Comparison of ENCODE assay signal across 22 cellular contexts in genomic region chr22:25511725-25512124, GRCh38.
"Had no signal": no experiment of that assay in that cellular context is flagged by ENCODE, and none has a peak within 500 bp of the region (broad histone marks: within the 10 kb centered on the region; RNA-seq: fewer than 3 reads in every experiment).

No MANE protein-coding gene starts in this region.

- H3K4me1 ChIP-seq: colonic mucosa, foreskin keratinocyte, heart right ventricle, left lung, lower lobe of right lung had no signal

- FAIRE-seq: endometrium, frontal cortex, islet of Langerhans, keratinocyte had no signal

- H3K27me3 ChIP-seq: colonic mucosa, esophagus muscularis mucosa, foreskin keratinocyte, heart right ventricle, left lung had no signal

- H3K9me3 ChIP-seq: colonic mucosa, esophagus muscularis mucosa, heart right ventricle, left lung, lower lobe of right lung, mucosa of descending colon had no signal

- H3K36me3 ChIP-seq: colonic mucosa, lower lobe of right lung had no signal

- ATAC-seq: effector memory CD8-positive, alpha-beta T cell; foreskin keratinocyte; heart right ventricle; left cardiac atrium; left lung; left ventricle myocardium superior; lower lobe of right lung had no signal

- H3K4me3 ChIP-seq: colonic mucosa, esophagus muscularis mucosa, heart right ventricle, left lung, lower lobe of right lung, mucosa of descending colon had no signal

- H3K27ac ChIP-seq: colonic mucosa, esophagus muscularis mucosa, foreskin keratinocyte, heart right ventricle, left lung, lower lobe of right lung had no signal

- DNase-seq: cerebellar nuclear complex; cortex of kidney; effector CD8-positive, alpha-beta T cell; effector memory CD8-positive, alpha-beta T cell; endodermal cell; foreskin keratinocyte; glutamatergic neuron; head of caudate nucleus; heart right ventricle; hippocampal formation; left cardiac atrium; left lung; left ventricle myocardium superior; lower lobe of right lung; mesenchymal stem cell; mucosa of descending colon had no signal
